In the genomic region with DNA sequence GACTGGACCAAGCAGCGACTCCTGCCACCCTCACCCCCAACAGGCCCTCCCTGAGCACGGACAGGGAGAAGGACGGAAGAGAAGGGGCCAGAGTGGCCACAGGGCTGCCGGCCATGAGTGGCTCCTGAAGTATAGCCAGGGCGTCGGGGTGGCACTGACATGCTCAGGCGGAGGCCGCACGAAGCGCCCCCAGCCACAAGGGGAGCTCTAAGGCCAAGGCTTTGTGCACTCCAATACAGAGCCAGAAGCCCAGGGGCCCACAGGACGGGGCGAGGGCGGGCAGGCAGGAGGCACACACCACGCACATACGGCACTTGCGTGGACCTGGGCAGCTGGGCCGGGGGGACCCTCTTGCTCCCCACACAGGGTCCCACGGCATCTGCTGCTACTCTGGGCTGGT, we compare ENCODE assay signal across 9 cellular contexts. TPM values are rescaled to one million over a fixed set of nuclear protein-coding genes. Genes with fewer than 3 reads are reported as not detected.
DNase-seq lines count a peak whose midpoint lies in the region; ATAC-seq and TF ChIP-seq lines count a peak whose summit lies in the region.
"Had no signal": no experiment of that assay in that cellular context is flagged by ENCODE, and none has a peak within 500 bp of the region (broad histone marks: within the 10 kb centered on the region; RNA-seq: fewer than 3 reads in every experiment).

No MANE protein-coding gene starts in this region.

- peaks cover 20% of the 10 kb centered on the region for H3K36me3 Mint-ChIP-seq in activated naive CD4-positive, alpha-beta T cell treated with anti-CD3 and anti-CD28 coated beads for 36 hours (ENCODE audit: low read depth)
- H3K36me3 Mint-ChIP-seq in stimulated activated naive B cell treated with anti-CD40 and anti-IgM and Interleukin-4, amounts not matched to agents 10 μg/mL and 1 μg/mL and 100 μg/mL, for 72 hours: peaks cover 60 to 74% of the 10 kb centered on the region in 2 donors

- no peak overlapping the region for H3K27ac ChIP-seq in RWPE2 (ENCODE audit: poor library complexity, severe bottlenecking)

- H3K4me1 Mint-ChIP-seq in activated naive CD4-positive, alpha-beta T cell treated with anti-CD3 and anti-CD28 coated beads for 36 hours (ENCODE audit: low read depth): peaks cover 64% of the 10 kb centered on the region
- H3K4me1 Mint-ChIP-seq in stimulated activated naive B cell treated with anti-CD40 and anti-IgM and Interleukin-4, amounts not matched to agents 10 μg/mL and 1 μg/mL and 100 μg/mL, for 72 hours: peaks cover 23 to 71% of the 10 kb centered on the region in 2 donors

- no peaks in the 10 kb centered on the region for H3K27me3 Mint-ChIP-seq in activated naive CD4-positive, alpha-beta T cell treated with anti-CD3 and anti-CD28 coated beads for 36 hours (ENCODE audit: low read depth)
- H3K27me3 Mint-ChIP-seq in stimulated activated naive B cell treated with anti-CD40 and anti-IgM and Interleukin-4, amounts not matched to agents 10 μg/mL and 1 μg/mL and 100 μg/mL, for 72 hours: no peaks in the 10 kb centered on the region

- TF ChIP-seq CTCF in RWPE2 (IDR thresholded peaks at IDR 0.05; ENCODE audit: poor library complexity, severe bottlenecking): peak; percentile 19
- peak; percentile 49 for TF ChIP-seq CTCF in fibroblast of villous mesenchyme (IDR thresholded peaks at IDR 0.05; ENCODE audit: insufficient read depth, low read depth, low read length)

- H3K27me3 ChIP-seq in RWPE2 (ENCODE audit: insufficient read depth, poor library complexity, severe bottlenecking): no peaks in the 10 kb centered on the region

- CTCF ChIA-PET in activated naive CD4-positive, alpha-beta T cell treated with anti-CD3 and anti-CD28 coated beads for 36 hours (lab: Charles Lee): interaction anchor here (0.5 to 2.9 kb wide), 14 partner anchors 9 to 336 kb away, joined by 3 to 22 read pairs (median 4); no protein-coding TSS in a partner anchor

- no peak overlapping the region for H3K27ac Mint-ChIP-seq in activated naive CD4-positive, alpha-beta T cell treated with anti-CD3 and anti-CD28 coated beads for 36 hours
- H3K27ac Mint-ChIP-seq in stimulated activated naive B cell treated with anti-CD40 and anti-IgM and Interleukin-4, amounts not matched to agents 10 μg/mL and 1 μg/mL and 100 μg/mL, for 72 hours: no peak overlapping the region

- ATAC-seq in RWPE2 (ENCODE audit: low read depth) (0 out of 3 replicates have a peak, but pooled peaks have one; percentile 56), HG02885 (IDR thresholded peaks at IDR 0.05; ENCODE audit: poor library complexity, unreplicated experiment) (no peak), GM18517 (IDR thresholded peaks at IDR 0.05; ENCODE audit: unreplicated experiment) (no peak)
- peak; percentile 40 to 62 for ATAC-seq in stimulated activated naive B cell treated with anti-CD40 and anti-IgM and Interleukin-4, amounts not matched to agents 10 μg/mL and 1 μg/mL and 100 μg/mL, for 72 hours (replicated peaks)

- H3K36me3 ChIP-seq in RWPE2 (ENCODE audit: low read depth): 0 out of 2 replicates have a peak, but pooled peaks cover 7% of the 10 kb centered on the region

- intact Hi-C loops in activated naive CD4-positive, alpha-beta T cell treated with anti-CD3 and anti-CD28 coated beads for 36 hours (cut with micrococcal nuclease): no loop called here

- no peaks in the 10 kb centered on the region for H3K4me1 ChIP-seq in RWPE2 (ENCODE audit: insufficient read depth, poor library complexity, severe bottlenecking)

- no peak overlapping the region for H3K4me3 ChIP-seq in RWPE2 (ENCODE audit: severe bottlenecking)
- H3K4me3 ChIP-seq in fibroblast of villous mesenchyme (ENCODE audit: low read depth, low read length): no peak overlapping the region

- no peak overlapping the region for H3K4me3 Mint-ChIP-seq in activated naive CD4-positive, alpha-beta T cell treated with anti-CD3 and anti-CD28 coated beads for 36 hours
- no peak overlapping the region for H3K4me3 Mint-ChIP-seq in stimulated activated naive B cell treated with anti-CD40 and anti-IgM and Interleukin-4, amounts not matched to agents 10 μg/mL and 1 μg/mL and 100 μg/mL, for 72 hours

- DNase-seq in activated naive CD4-positive, alpha-beta T cell treated with Interleukin-2 at 50 U/mL for 16 hours: peak; percentile 34
- no peak for DNase-seq in activated naive CD4-positive, alpha-beta T cell treated with anti-CD3 and anti-CD28 coated beads for 36 hours
- no peak for DNase-seq in RWPE2 (ENCODE audit: low spot score)
- no peak for DNase-seq in fibroblast of villous mesenchyme (ENCODE audit: low read depth)
- no peak for DNase-seq in stimulated activated naive B cell treated with anti-CD40 and anti-IgM and Interleukin-4, amounts not matched to agents 10 μg/mL and 1 μg/mL and 100 μg/mL, for 72 hours
- DNase-seq in NCI-H2227 (lab: John Stamatoyannopoulos, UW; ENCODE audit: unreplicated experiment): no peak

- no peaks in the 10 kb centered on the region for H3K9me3 ChIP-seq in RWPE2 (ENCODE audit: severe bottlenecking)

- H3K9me3 Mint-ChIP-seq in activated naive CD4-positive, alpha-beta T cell treated with anti-CD3 and anti-CD28 coated beads for 36 hours: no peaks in the 10 kb centered on the region
- H3K9me3 Mint-ChIP-seq in stimulated activated naive B cell treated with anti-CD40 and anti-IgM and Interleukin-4, amounts not matched to agents 10 μg/mL and 1 μg/mL and 100 μg/mL, for 72 hours: no peaks in the 10 kb centered on the region
- H3K9me3 Mint-ChIP-seq: T-helper 1 cell treated with Interleukin-12 subunit alpha and Interleukin-12 subunit beta and Interleukin-4 antibody, amounts not matched to agents 30 μg/mL and 1 μg/mL, for 36 hours had no signal

RNA-seq across cellular contexts. Expression of a gene that starts 52.0 kb away (rescaled TPM):
- total RNA-seq in activated naive CD4-positive, alpha-beta T cell treated with anti-CD3 and anti-CD28 coated beads for 36 hours: under 1 TPM; 0.22 to 0.69 TPM
- total RNA-seq in fibroblast of villous mesenchyme: 3.0 and 6.8 TPM in 2 replicates

Comparison
In these comparisons a context has a peak if more than half of its experiments do, and no peak if none do; other contexts are left out.
1. ATAC-seq: peak in RWPE2 (single experiment) and stimulated activated naive B cell treated with anti-CD40 and anti-IgM and Interleukin-4, amounts not matched to agents 10 μg/mL and 1 μg/mL and 100 μg/mL, for 72 hours (2 of 2); none in HG02885 (single experiment) and GM18517 (single experiment).